Comparison of ENCODE assay signal across 1 cellular context in genomic region chr18:303578-303977, GRCh38.
A peak's percentile ranks its signal among the peaks of the same experiment; 100 is the strongest.
TF ChIP-seq lines count a peak whose summit lies in the region.

No MANE protein-coding gene starts in this region.

TF ChIP-seq in HEK293, 187 proteins besides CTCF, POLR2A, EP300 and RAD21 (continued from another document):
- TF ChIP-seq, protein P1, sequence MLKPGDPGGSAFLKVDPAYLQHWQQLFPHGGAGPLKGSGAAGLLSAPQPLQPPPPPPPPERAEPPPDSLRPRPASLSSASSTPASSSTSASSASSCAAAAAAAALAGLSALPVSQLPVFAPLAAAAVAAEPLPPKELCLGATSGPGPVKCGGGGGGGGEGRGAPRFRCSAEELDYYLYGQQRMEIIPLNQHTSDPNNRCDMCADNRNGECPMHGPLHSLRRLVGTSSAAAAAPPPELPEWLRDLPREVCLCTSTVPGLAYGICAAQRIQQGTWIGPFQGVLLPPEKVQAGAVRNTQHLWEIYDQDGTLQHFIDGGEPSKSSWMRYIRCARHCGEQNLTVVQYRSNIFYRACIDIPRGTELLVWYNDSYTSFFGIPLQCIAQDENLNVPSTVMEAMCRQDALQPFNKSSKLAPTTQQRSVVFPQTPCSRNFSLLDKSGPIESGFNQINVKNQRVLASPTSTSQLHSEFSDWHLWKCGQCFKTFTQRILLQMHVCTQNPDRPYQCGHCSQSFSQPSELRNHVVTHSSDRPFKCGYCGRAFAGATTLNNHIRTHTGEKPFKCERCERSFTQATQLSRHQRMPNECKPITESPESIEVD (tag by site-specific recombination; IDR thresholded peaks at IDR 0.05) = peak; percentile 23; the same call in 1 of the 2 replicates
- TF ChIP-seq SETDB1 (IDR thresholded peaks at IDR 0.05; ENCODE audit: insufficient read length, low read length) (no peak), ZNF366 (tag by site-specific recombination; conservative IDR thresholded peaks at IDR 0.05) (no peak)
